ENCODE assay signal across 28 cellular contexts in genomic region chr1:25072461-25072860, GRCh38.
"Had no signal": no experiment of that assay in that cellular context is flagged by ENCODE, and none has a peak within 500 bp of the region (broad histone marks: within the 10 kb centered on the region; RNA-seq: fewer than 3 reads in every experiment).

No MANE protein-coding gene starts in this region.

- H3K4me1 ChIP-seq: ascending aorta, body of pancreas had no signal

- H3K4me3 Mint-ChIP-seq: activated B cell treated with CpG ODN at 0.5 μM for 24 hours; activated CD8-positive, alpha-beta T cell treated with anti-CD3 and anti-CD28 coated beads for 36 hours; activated naive CD8-positive, alpha-beta T cell treated with anti-CD3 and anti-CD28 coated beads, Interleukin-2, amount 50 U/mL, for 24 hours; activated T-cell treated with anti-CD3 and anti-CD28 coated beads, Interleukin-2, amount 50 U/mL, for 72 hours; central memory CD8-positive, alpha-beta T cell had no signal

- H3K9me3 ChIP-seq: ascending aorta, body of pancreas, SK-N-SH had no signal

- H3K4me1 Mint-ChIP-seq: activated B cell treated with CpG ODN at 0.5 μM for 24 hours; activated naive CD8-positive, alpha-beta T cell treated with anti-CD3 and anti-CD28 coated beads, Interleukin-2, amount 50 U/mL, for 24 hours had no signal

- H3K27ac ChIP-seq: ascending aorta, body of pancreas had no signal

- H3K27ac Mint-ChIP-seq: activated B cell treated with CpG ODN at 0.5 μM for 24 hours; activated CD8-positive, alpha-beta T cell treated with anti-CD3 and anti-CD28 coated beads for 36 hours; activated naive CD8-positive, alpha-beta T cell treated with anti-CD3 and anti-CD28 coated beads, Interleukin-2, amount 50 U/mL, for 24 hours; activated T-cell treated with anti-CD3 and anti-CD28 coated beads, Interleukin-2, amount 50 U/mL, for 72 hours; IgD-negative memory B cell had no signal

- ATAC-seq: activated CD8-positive, alpha-beta T cell treated with anti-CD3 and anti-CD28 coated beads for 36 hours; activated naive CD4-positive, alpha-beta T cell treated with anti-CD3 and anti-CD28 coated beads, Interleukin-2, amount 50 U/mL, for 72 hours; activated naive CD8-positive, alpha-beta T cell treated with anti-CD3 and anti-CD28 coated beads, Interleukin-2, amount 50 U/mL, for 24 hours; activated T-cell treated with anti-CD3 and anti-CD28 coated beads, Interleukin-2, amount 50 U/mL, for 72 hours; body of pancreas; Panc1; Right ventricle myocardium inferior had no signal

- H3K27me3 ChIP-seq: ascending aorta, body of pancreas had no signal

- DNase-seq: activated B cell treated with CpG ODN at 0.5 μM for 24 hours; activated CD4-positive, alpha-beta T cell treated with anti-CD3 and anti-CD28 coated beads for 4 hours; activated CD8-positive, alpha-beta memory T cell treated with anti-CD3 and anti-CD28 coated beads, Interleukin-2, amount 50 U/mL, for 4 hours; activated CD8-positive, alpha-beta T cell treated with anti-CD3 and anti-CD28 coated beads for 36 hours; activated naive CD8-positive, alpha-beta T cell treated with anti-CD3 and anti-CD28 coated beads, Interleukin-2, amount 50 U/mL, for 24 hours; activated T-cell treated with anti-CD3 and anti-CD28 coated beads, Interleukin-2, amount 50 U/mL, for 72 hours; amniotic stem cell; body of pancreas; KG1; NCI-H1048; NCI-H1417; NCI-H1694; NCI-H2029; NCI-H2107; NCI-H345; NCI-H510A; NCI-H69; NK-92 treated with Interleukin-12 subunit alpha and Interleukin-12 subunit beta, amount 100 ng/mL, for 24 hours; OCI-M1; RPMI8226; SK-N-SH; SW 1271 had no signal

- H3K9ac ChIP-seq: SK-N-SH had no signal

- H3K36me3 ChIP-seq: ascending aorta had no signal

- H3K27me3 Mint-ChIP-seq: activated B cell treated with CpG ODN at 0.5 μM for 24 hours; activated CD8-positive, alpha-beta T cell treated with anti-CD3 and anti-CD28 coated beads for 36 hours; central memory CD8-positive, alpha-beta T cell; IgD-negative memory B cell had no signal

- H3K4me2 ChIP-seq: SK-N-SH had no signal

- H3K4me3 ChIP-seq: ascending aorta, body of pancreas had no signal
